In the genomic region with DNA sequence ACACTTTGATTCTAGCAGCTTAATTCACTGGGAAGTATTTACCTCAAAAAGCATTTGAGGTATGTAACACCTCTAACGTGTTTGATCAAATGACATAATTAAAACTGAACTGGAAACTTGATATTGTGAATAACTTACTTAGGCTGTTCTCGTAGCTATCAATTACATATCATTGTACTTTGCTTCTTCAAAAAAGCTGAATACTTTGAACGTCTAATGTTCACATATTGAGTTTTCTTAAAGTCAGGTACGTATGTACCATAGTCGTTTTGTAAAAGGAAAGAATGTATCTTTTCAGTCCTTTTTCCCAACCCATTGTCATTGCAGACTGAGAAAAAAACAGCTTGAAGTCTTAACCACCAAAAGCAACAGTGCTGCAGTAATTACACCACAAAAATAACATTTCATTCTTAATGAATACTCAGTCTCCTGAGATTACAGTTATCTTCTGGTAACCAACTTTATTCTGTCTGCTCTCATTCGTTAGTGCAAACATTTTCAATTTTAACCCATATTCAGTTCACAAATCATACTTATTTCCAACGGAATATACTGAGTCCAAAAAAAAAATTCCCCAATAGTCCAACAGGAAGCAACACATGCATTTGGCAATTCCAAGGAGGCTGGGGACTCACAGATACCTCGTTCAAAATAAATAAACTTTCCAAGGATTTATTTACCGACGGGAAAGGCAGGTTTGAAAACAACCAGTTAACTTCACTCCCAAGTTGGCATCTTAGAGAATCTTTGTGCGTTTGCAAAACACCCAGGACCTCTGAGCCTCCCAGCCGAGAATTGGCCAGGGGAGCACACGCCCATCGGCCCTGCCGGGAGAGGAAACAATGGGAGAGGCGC, we compare ENCODE assay signal across 8 cellular contexts. TPM values are rescaled to one million over a fixed set of nuclear protein-coding genes. Genes with fewer than 3 reads are reported as not detected.
DNase-seq lines count a peak whose midpoint lies in the region; ATAC-seq and TF ChIP-seq lines count a peak whose summit lies in the region.

No MANE protein-coding gene starts in this region.

- H3K27ac ChIP-seq in CD4-positive, CD25-positive, alpha-beta regulatory T cell (ENCODE audit: insufficient read depth, low read length, poor library complexity, severe bottlenecking), result no peak overlapping the region
- H3K27ac ChIP-seq in GM23338 (ENCODE audit: low read depth) (0 out of 2 replicates have a peak overlapping the region, but pooled peaks have one; percentile 61), SJCRH30 (peak overlapping the region; percentile 35; the same call in 1 of the 2 replicates), fibroblast of lung (ENCODE audit: insufficient read depth, low read length) (no peak overlapping the region)

- peaks cover 53% of the 10 kb centered on the region for H3K79me2 ChIP-seq in GM23338 (replicated peaks; ENCODE audit: insufficient read depth)
- H3K79me2 ChIP-seq in fibroblast of lung (ENCODE audit: control insufficient read depth, insufficient read depth, low read length), result no peaks in the 10 kb centered on the region

- H3K9me2 ChIP-seq in GM23338 (ENCODE audit: insufficient read depth), result no peaks in the 10 kb centered on the region

- peaks cover 42% of the 10 kb centered on the region for H3K27me3 ChIP-seq in CD4-positive, CD25-positive, alpha-beta regulatory T cell (ENCODE audit: control insufficient read depth, insufficient read depth, low read length)
- H3K27me3 ChIP-seq in GM23338 (ENCODE audit: insufficient read depth) (no peaks in the 10 kb centered on the region), SJCRH30 (no peaks in the 10 kb centered on the region), fibroblast of lung (ENCODE audit: control insufficient read depth, insufficient read depth, low read length) (no peaks in the 10 kb centered on the region)

- ATAC-seq in CD4-positive, CD25-positive, alpha-beta regulatory T cell (ENCODE audit: low read depth in 2 of 2), result no peak
- ATAC-seq in GM23338 (peak; percentile 33), HG03175 (IDR thresholded peaks at IDR 0.05; ENCODE audit: unreplicated experiment) (no peak)

- H3K9me3 Mint-ChIP-seq in CD4-positive, CD25-positive, alpha-beta regulatory T cell, result no peaks in the 10 kb centered on the region
- no peaks in the 10 kb centered on the region; the same call in 2 of the 3 replicates for H3K9me3 Mint-ChIP-seq in GM23338

- peaks cover 9% of the 10 kb centered on the region for H3K4me1 ChIP-seq in CD4-positive, CD25-positive, alpha-beta regulatory T cell (ENCODE audit: control insufficient read depth, insufficient read depth, low read length, poor library complexity, severe bottlenecking)
- peaks cover 36% of the 10 kb centered on the region for H3K4me1 ChIP-seq in GM23338 (ENCODE audit: insufficient read depth)
- H3K4me1 ChIP-seq in SJCRH30, result peaks cover 14% of the 10 kb centered on the region
- peaks cover 2% of the 10 kb centered on the region for H3K4me1 ChIP-seq in fibroblast of lung (ENCODE audit: control insufficient read depth, extremely low read depth, insufficient read depth, low read length)

- TF ChIP-seq CTCF in GM23338 (conservative IDR thresholded peaks at IDR 0.05; ENCODE audit: low read depth in 2 of 2), result no peak
- TF ChIP-seq CTCF in fibroblast of lung (conservative IDR thresholded peaks at IDR 0.05 in 1 of 2, IDR thresholded peaks at IDR 0.05 in 1 of 2; ENCODE audit: low read depth in 1 of 2, low read length in 2 of 2), result no peak

- H2AFZ ChIP-seq in GM23338, result peak overlapping the region; percentile 11; the same call in 1 of the 2 replicates
- H2AFZ ChIP-seq in fibroblast of lung (ENCODE audit: low read length), result peak overlapping the region; percentile 57

- H3K9ac ChIP-seq in fibroblast of lung (ENCODE audit: insufficient read depth, low read length), result no peak overlapping the region

- H3F3A ChIP-seq in GM23338 (replicated peaks; ENCODE audit: low read depth), result no peaks in the 10 kb centered on the region

- H3K27ac Mint-ChIP-seq in CD4-positive, CD25-positive, alpha-beta regulatory T cell, result peak overlapping the region in 1 of 3 donors; percentile 46
- peak overlapping the region; percentile 93 for H3K27ac Mint-ChIP-seq in GM23338

- H4K20me1 ChIP-seq in GM23338 (replicated peaks; ENCODE audit: insufficient read depth) (peaks cover 5% of the 10 kb centered on the region; the same call in 1 of the 2 replicates), fibroblast of lung (ENCODE audit: control insufficient read depth, extremely low read depth, insufficient read depth, low read length) (no peaks in the 10 kb centered on the region)

- H3K4me3 ChIP-seq in CD4-positive, CD25-positive, alpha-beta regulatory T cell (ENCODE audit: low read depth, low read length), result peak overlapping the region; percentile 42
- H3K4me3 ChIP-seq in GM23338, result peak overlapping the region; percentile 83
- H3K4me3 ChIP-seq in SJCRH30, result peak overlapping the region; percentile 90
- H3K4me3 ChIP-seq in fibroblast of lung (replicated peaks in 1 of 4; ENCODE audit: control extremely low read depth in 1 of 4, insufficient read depth in 1 of 4, low read depth in 3 of 4, low read length in 4 of 4), result peak overlapping the region; percentile 48 to 78 (median 62)

- no peak for DNase-seq in CD4-positive, CD25-positive, alpha-beta regulatory T cell
- DNase-seq in GM23338 (ENCODE audit: low spot score) (peak; percentile 79), SJCRH30 (peak; percentile 55 to 66), fibroblast of lung (ENCODE audit: low read depth in 2 of 2) (peak in 1 of 2 donors; percentile 11), pons (ENCODE audit: low spot score) (peak; percentile 36), NCI-H1105 treated with DMSO at 0.1 percent for 48 hours (lab: John Stamatoyannopoulos, UW) (no peak)
- DNase-seq in stimulated activated CD4-positive, alpha-beta T cell treated with anti-CD3 and anti-CD28 coated beads, Interleukin-2, amount 100 ng/mL, for 24 hours, result no peak

- peaks cover 0 to 15% (median 0%) of the 10 kb centered on the region in 4 donors for H3K4me1 Mint-ChIP-seq in CD4-positive, CD25-positive, alpha-beta regulatory T cell
- peaks cover 46% of the 10 kb centered on the region for H3K4me1 Mint-ChIP-seq in GM23338

- no peaks in the 10 kb centered on the region for H3K36me3 Mint-ChIP-seq in CD4-positive, CD25-positive, alpha-beta regulatory T cell
- H3K36me3 Mint-ChIP-seq in GM23338 (ENCODE audit: low read depth), result peaks cover 4% of the 10 kb centered on the region; the same call in 1 of the 3 replicates

- H3K4me2 ChIP-seq in GM23338 (peak overlapping the region; percentile 86), fibroblast of lung (ENCODE audit: extremely low read depth, insufficient read depth, low read length) (peak overlapping the region; percentile 53)

- no peaks in the 10 kb centered on the region for H3K36me3 ChIP-seq in CD4-positive, CD25-positive, alpha-beta regulatory T cell (ENCODE audit: control insufficient read depth, insufficient read depth, low read length)
- no peaks in the 10 kb centered on the region for H3K36me3 ChIP-seq in GM23338 (ENCODE audit: insufficient read depth)
- H3K36me3 ChIP-seq in SJCRH30, result no peaks in the 10 kb centered on the region
- H3K36me3 ChIP-seq in fibroblast of lung (ENCODE audit: control insufficient read depth, insufficient read depth, low read length), result no peaks in the 10 kb centered on the region

- peaks cover 74% of the 10 kb centered on the region for H3K27me3 Mint-ChIP-seq in CD4-positive, CD25-positive, alpha-beta regulatory T cell
- peaks cover 3% of the 10 kb centered on the region for H3K27me3 Mint-ChIP-seq in GM23338 (ENCODE audit: insufficient read depth, low read depth, poor library complexity)

- peak overlapping the region; percentile 72 to 91 (median 84) for H3K4me3 Mint-ChIP-seq in CD4-positive, CD25-positive, alpha-beta regulatory T cell
- H3K4me3 Mint-ChIP-seq in GM23338, result peak overlapping the region; percentile 95

- no peaks in the 10 kb centered on the region for H3K9me3 ChIP-seq in CD4-positive, CD25-positive, alpha-beta regulatory T cell (ENCODE audit: control insufficient read depth in 2 of 2, low read length in 2 of 2)
- H3K9me3 ChIP-seq in SJCRH30 (replicated peaks), result no peaks in the 10 kb centered on the region
- no peaks in the 10 kb centered on the region for H3K9me3 ChIP-seq in fibroblast of lung (ENCODE audit: control insufficient read depth, insufficient read depth, low read depth, low read length)

TF ChIP-seq in GM23338, 12 proteins besides CTCF, POLR2A, EP300 and RAD21 (continues in another document):
- TF ChIP-seq POLR2AphosphoS5 (IDR thresholded peaks at IDR 0.05; ENCODE audit: low read depth), result no peak; the same call in 1 of the 2 replicates
- TF ChIP-seq EZH2phosphoT487 (IDR thresholded peaks at IDR 0.05; ENCODE audit: unreplicated experiment), result no peak
- TF ChIP-seq ZNF331 (CRISPR knock-in tag; IDR thresholded peaks at IDR 0.05; ENCODE audit: low read depth), result no peak
- no peak for TF ChIP-seq JUNB (IDR thresholded peaks at IDR 0.05; ENCODE audit: unreplicated experiment)
- no peak for TF ChIP-seq EZH2 (IDR thresholded peaks at IDR 0.05; ENCODE audit: low read depth, unreplicated experiment)
- TF ChIP-seq, protein P1, sequence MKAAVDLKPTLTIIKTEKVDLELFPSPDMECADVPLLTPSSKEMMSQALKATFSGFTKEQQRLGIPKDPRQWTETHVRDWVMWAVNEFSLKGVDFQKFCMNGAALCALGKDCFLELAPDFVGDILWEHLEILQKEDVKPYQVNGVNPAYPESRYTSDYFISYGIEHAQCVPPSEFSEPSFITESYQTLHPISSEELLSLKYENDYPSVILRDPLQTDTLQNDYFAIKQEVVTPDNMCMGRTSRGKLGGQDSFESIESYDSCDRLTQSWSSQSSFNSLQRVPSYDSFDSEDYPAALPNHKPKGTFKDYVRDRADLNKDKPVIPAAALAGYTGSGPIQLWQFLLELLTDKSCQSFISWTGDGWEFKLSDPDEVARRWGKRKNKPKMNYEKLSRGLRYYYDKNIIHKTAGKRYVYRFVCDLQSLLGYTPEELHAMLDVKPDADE (IDR thresholded peaks at IDR 0.05), result no peak
- no peak for TF ChIP-seq NANOG (IDR thresholded peaks at IDR 0.05; ENCODE audit: borderline replicate concordance)
- no peak for TF ChIP-seq CREB1 (CRISPR knock-in tag; IDR thresholded peaks at IDR 0.05; ENCODE audit: low read depth)

RNA-seq across cellular contexts. Expression of a gene that starts 1.1 kb away (rescaled TPM):
- 10.7 TPM for total RNA-seq in CD4-positive, CD25-positive, alpha-beta regulatory T cell
- 10 to 100 TPM in 3 of 4 donors, 1 to 10 TPM in 1; 6.6 to 17.9 (median 13.2) TPM for polyA plus RNA-seq in CD4-positive, CD25-positive, alpha-beta regulatory T cell
- 30.2 and 36.5 TPM in 2 replicates for total RNA-seq in GM23338 (2014; rRNA removed; shearing (Covaris generic))
- polyA plus RNA-seq in GM23338 (2016; fragmentation: Nextera tagmentation; extraction: Ambion mirVana) (26.3 and 28.1 TPM in 2 replicates), fibroblast of lung (285 and 904 TPM in 2 replicates)
- 66.2 and 71.8 TPM in 2 replicates for total RNA-seq in SJCRH30 (2014; rRNA removed; shearing (Covaris generic))
- total RNA-seq in fibroblast of lung, result 59.1 and 203 TPM in 2 replicates
- 154 and 432 TPM in 2 replicates for polyA plus RNA-seq in fibroblast of lung (2012)
- 51.6 and 216 TPM in 2 replicates for polyA minus RNA-seq in fibroblast of lung (ENCODE audit: low replicate concordance)

Comparison
In these comparisons a context has a peak if more than half of its experiments do, and no peak if none do; other contexts are left out.
1. DNase-seq: peak in GM23338 (single experiment), SJCRH30 (2 of 2) and pons (single experiment); none in CD4-positive, CD25-positive, alpha-beta regulatory T cell (0 of 3), NCI-H1105 treated with DMSO at 0.1 percent for 48 hours (single experiment) and stimulated activated CD4-positive, alpha-beta T cell treated with anti-CD3 and anti-CD28 coated beads, Interleukin-2, amount 100 ng/mL, for 24 hours (0 of 2).
2. H3K27ac ChIP-seq: peak in GM23338 (single experiment) and SJCRH30 (single experiment); none in CD4-positive, CD25-positive, alpha-beta regulatory T cell (single experiment) and fibroblast of lung (single experiment).
3. Peak in every context shown above with its lines, with median percentiles within 50 percentile points of each other: H3K4me3 ChIP-seq.